ENCODE assay signal across 17 cellular contexts in the genomic region with DNA sequence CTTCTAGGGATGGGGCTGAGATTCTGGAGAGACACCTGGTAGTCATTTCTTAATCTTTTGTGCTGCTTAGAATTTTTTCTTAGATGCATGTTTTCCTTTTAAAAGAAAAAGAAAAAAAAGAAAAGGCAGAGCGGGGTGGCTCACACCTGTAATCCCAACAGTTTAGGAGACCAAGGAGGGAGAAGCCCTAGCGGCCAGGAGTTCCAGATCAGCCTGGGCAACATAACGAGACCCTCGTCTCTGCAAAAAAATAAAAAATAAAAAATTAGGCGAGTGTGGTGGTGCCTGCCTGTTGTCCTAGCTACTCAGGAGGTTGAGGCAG. TPM values are rescaled to one million over a fixed set of nuclear protein-coding genes. Genes with fewer than 3 reads are reported as not detected.
"Had no signal": no experiment of that assay in that cellular context is flagged by ENCODE, and none has a peak within 500 bp of the region (broad histone marks: within the 10 kb centered on the region; RNA-seq: fewer than 3 reads in every experiment).

No MANE protein-coding gene starts in this region.

- DNase-seq: activated B cell treated with CpG ODN at 0.5 μM for 24 hours; activated CD4-positive, alpha-beta T cell treated with anti-CD3 and anti-CD28 coated beads, Interleukin-2, amount 50 U/mL, for 1 hour; activated gamma-delta T cell treated with Interleukin-2 at 50 U/mL for 16 hours; activated T-cell treated with anti-CD3 and anti-CD28 coated beads, Interleukin-2, amount 50 U/mL, for 48 hours; colonic mucosa; effector CD4-positive, alpha-beta T cell; heart right ventricle; left lung; stimulated activated CD4-positive, alpha-beta T cell treated with anti-CD3 and anti-CD28 coated beads, Interleukin-4, amount 100 ng/mL, for 4 hours; thyroid gland had no signal

- H3K27ac Mint-ChIP-seq: activated B cell treated with CpG ODN at 0.5 μM for 24 hours had no signal

- H3K9me3 Mint-ChIP-seq: activated B cell treated with CpG ODN at 0.5 μM for 24 hours; T-helper 1 cell treated with Interleukin-12 subunit alpha and Interleukin-12 subunit beta and Interleukin-4 antibody, amounts not matched to agents 30 μg/mL and 1 μg/mL, for 36 hours had no signal

- ATAC-seq: heart right ventricle had no signal

RNA-seq across cellular contexts. Expression of a gene that starts 10.7 kb away (rescaled TPM):
- total RNA-seq: activated B cell treated with CpG ODN at 0.5 μM for 24 hours, colonic mucosa, frontal cortex, mucosa of gallbladder, vagina had no signal

RNA-seq across cellular contexts. Expression of a gene that starts 46.0 kb away (rescaled TPM):
- total RNA-seq: activated B cell treated with CpG ODN at 0.5 μM for 24 hours, astrocyte, colonic mucosa, frontal cortex, thyroid gland, vagina had no signal
- polyA plus RNA-seq: keratinocyte had no signal

RNA-seq across cellular contexts. Expression of a gene that starts 54.1 kb away (rescaled TPM):
- total RNA-seq: activated B cell treated with CpG ODN at 0.5 μM for 24 hours, astrocyte, fibroblast of lung, frontal cortex, thyroid gland had no signal
- polyA plus RNA-seq: keratinocyte had no signal
